Comparison of ENCODE assay signal across 15 cellular contexts in the genomic region with DNA sequence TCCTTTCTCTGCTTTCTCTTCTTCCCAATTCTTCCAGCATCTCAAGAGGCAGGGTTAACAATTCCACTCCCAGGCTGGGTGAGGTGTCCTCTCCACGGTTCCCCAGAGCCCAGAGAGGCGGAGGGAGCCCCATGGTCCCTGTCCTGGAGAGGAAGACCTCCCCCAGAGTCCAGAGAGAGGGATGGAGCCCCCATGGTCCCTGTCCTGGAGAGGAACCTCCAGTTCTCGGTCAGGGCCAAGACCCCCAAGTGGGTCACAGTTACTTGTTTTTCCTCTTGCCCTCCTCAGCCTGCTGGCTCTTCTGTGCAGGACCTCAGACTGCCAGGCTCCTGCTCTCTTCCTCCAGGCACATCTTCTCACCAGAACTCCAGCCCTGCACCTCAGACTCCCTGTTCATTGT.
A peak's percentile ranks its signal among the peaks of the same experiment; 100 is the strongest.
DNase-seq lines count a peak whose midpoint lies in the region; ATAC-seq and TF ChIP-seq lines count a peak whose summit lies in the region.
"Had no signal": no experiment of that assay in that cellular context is flagged by ENCODE, and none has a peak within 500 bp of the region (broad histone marks: within the 10 kb centered on the region; RNA-seq: fewer than 3 reads in every experiment).

No MANE protein-coding gene starts in this region.

- H3K4me3 Mint-ChIP-seq in activated CD8-positive, alpha-beta memory T cell treated with anti-CD3 and anti-CD28 coated beads, Interleukin-2, amount 10 ng/mL, durations not matched to agents 7 days and 5 days = no peak overlapping the region
- no peak overlapping the region for H3K4me3 Mint-ChIP-seq in central memory CD8-positive, alpha-beta T cell

- no peak overlapping the region for H3K4me2 ChIP-seq in trophoblast cell (ENCODE audit: low read length)

- POLR2A ChIA-PET in HEK293T (lab: Yijun Ruan, JAX) = interaction anchor here (1.2 kb wide), 1 partner anchor 177 kb away, joined by 3 read pairs; no protein-coding TSS in a partner anchor

- H3K23ac ChIP-seq in trophoblast cell (ENCODE audit: low read length) = no peak overlapping the region

- peak overlapping the region; percentile 38 for H3K9ac ChIP-seq in NT2/D1 (ENCODE audit: insufficient read length, low read depth)
- H3K9ac ChIP-seq in trophoblast cell (ENCODE audit: low read length) = no peak overlapping the region

- no peak overlapping the region for H3K14ac ChIP-seq in trophoblast cell (ENCODE audit: low read length)

- no peaks in the 10 kb centered on the region for H3K79me2 ChIP-seq in trophoblast cell (ENCODE audit: control insufficient read depth, insufficient read depth, low read length, poor library complexity)

- H3K4me1 Mint-ChIP-seq in activated CD8-positive, alpha-beta memory T cell treated with anti-CD3 and anti-CD28 coated beads, Interleukin-2, amount 10 ng/mL, durations not matched to agents 7 days and 5 days = peaks cover 38% of the 10 kb centered on the region
- peaks cover 41% of the 10 kb centered on the region for H3K4me1 Mint-ChIP-seq in central memory CD8-positive, alpha-beta T cell

- H4K91ac ChIP-seq in trophoblast cell (ENCODE audit: low read depth, low read length) = no peak overlapping the region

- no CpG with 5 or more reads among the region's 3 CpGs for WGBS in trophoblast cell (ENCODE audit: extremely low coverage, insufficient coverage, insufficient read length)

- no peaks in the 10 kb centered on the region for H3K79me1 ChIP-seq in trophoblast cell (ENCODE audit: low read length)

- H3K4me3 ChIP-seq in NT2/D1 (ENCODE audit: insufficient read length, low read depth) (no peak overlapping the region), trophoblast cell (ENCODE audit: low read depth, low read length) (no peak overlapping the region)

- no peak overlapping the region for H2AFZ ChIP-seq in trophoblast cell (ENCODE audit: insufficient read depth, low read length, poor library complexity)

- H2BK120ac ChIP-seq in trophoblast cell (ENCODE audit: insufficient read depth, low read length, poor library complexity) = no peak overlapping the region

- peak overlapping the region; percentile 87 for H3K27ac Mint-ChIP-seq in activated CD8-positive, alpha-beta memory T cell treated with anti-CD3 and anti-CD28 coated beads, Interleukin-2, amount 10 ng/mL, durations not matched to agents 7 days and 5 days
- H3K27ac Mint-ChIP-seq in central memory CD8-positive, alpha-beta T cell (ENCODE audit: low read depth) = peak overlapping the region; percentile 90

- H3K18ac ChIP-seq in trophoblast cell (ENCODE audit: low read length) = no peak overlapping the region

- no peak overlapping the region for H2BK12ac ChIP-seq in trophoblast cell (ENCODE audit: low read length)

- H3K9me3 ChIP-seq in NT2/D1 (ENCODE audit: insufficient read depth, low read length) = no peaks in the 10 kb centered on the region
- no peaks in the 10 kb centered on the region for H3K9me3 ChIP-seq in trophoblast cell (ENCODE audit: insufficient read depth, low read depth, low read length)

- H4K12ac ChIP-seq in trophoblast cell (ENCODE audit: low read depth, low read length) = no peak overlapping the region

- no peaks in the 10 kb centered on the region for H3K9me3 Mint-ChIP-seq in activated CD8-positive, alpha-beta memory T cell treated with anti-CD3 and anti-CD28 coated beads, Interleukin-2, amount 10 ng/mL, durations not matched to agents 7 days and 5 days (ENCODE audit: low read depth)
- no peaks in the 10 kb centered on the region for H3K9me3 Mint-ChIP-seq in central memory CD8-positive, alpha-beta T cell

- peaks cover 19% of the 10 kb centered on the region for H3K36me3 ChIP-seq in NT2/D1 (ENCODE audit: insufficient read depth, insufficient read length, low read length)
- peaks cover 0 to 2% of the 10 kb centered on the region in 2 experiments for H3K36me3 ChIP-seq in trophoblast cell (ENCODE audit: control insufficient read depth in 1 of 2, insufficient read depth in 2 of 2, low read length in 2 of 2)

- peak overlapping the region; percentile 28 for H3K4ac ChIP-seq in trophoblast cell (ENCODE audit: low read depth, low read length)

- H3K27me3 ChIP-seq in NT2/D1 (ENCODE audit: insufficient read depth, insufficient read length) (no peaks in the 10 kb centered on the region), trophoblast cell (ENCODE audit: insufficient read depth, low read length) (no peaks in the 10 kb centered on the region)

- no peak overlapping the region for H2BK5ac ChIP-seq in trophoblast cell (ENCODE audit: low read depth, low read length, poor library complexity)

- CTCF ChIA-PET in activated CD8-positive, alpha-beta memory T cell treated with anti-CD3 and anti-CD28 coated beads, Interleukin-2, amount 10 ng/mL, durations not matched to agents 7 days and 5 days (lab: Charles Lee) = interaction anchor here (1.0 kb wide), 1 partner anchor 9 kb away, joined by 4 read pairs; no protein-coding TSS in a partner anchor
- CTCF ChIA-PET in HEK293T (lab: Yijun Ruan, JAX) = no interaction called here

- peaks cover 2% of the 10 kb centered on the region for H3K36me3 Mint-ChIP-seq in activated CD8-positive, alpha-beta memory T cell treated with anti-CD3 and anti-CD28 coated beads, Interleukin-2, amount 10 ng/mL, durations not matched to agents 7 days and 5 days
- peaks cover 2% of the 10 kb centered on the region for H3K36me3 Mint-ChIP-seq in central memory CD8-positive, alpha-beta T cell (ENCODE audit: insufficient read depth)

- no peak overlapping the region for H2AK5ac ChIP-seq in trophoblast cell (ENCODE audit: low read length)

- H4K8ac ChIP-seq in trophoblast cell (ENCODE audit: low read depth, low read length) = no peak overlapping the region

- no peak overlapping the region for H3K27ac ChIP-seq in trophoblast cell (ENCODE audit: low read depth, low read length)
- H3K27ac ChIP-seq: HL-60, VCaP had no signal

- H3K27me3 Mint-ChIP-seq in activated CD8-positive, alpha-beta memory T cell treated with anti-CD3 and anti-CD28 coated beads, Interleukin-2, amount 10 ng/mL, durations not matched to agents 7 days and 5 days = no peaks in the 10 kb centered on the region
- H3K27me3 Mint-ChIP-seq in central memory CD8-positive, alpha-beta T cell = no peaks in the 10 kb centered on the region

- H3K4me1 ChIP-seq in NT2/D1 (ENCODE audit: insufficient read depth, insufficient read length) (peaks cover 13% of the 10 kb centered on the region), trophoblast cell (ENCODE audit: control insufficient read depth in 1 of 2, insufficient read depth in 2 of 2, low read length in 2 of 2) (peaks cover 11 to 12% of the 10 kb centered on the region in 2 experiments)

- no peak for ATAC-seq in activated CD8-positive, alpha-beta memory T cell treated with anti-CD3 and anti-CD28 coated beads, Interleukin-2, amount 10 ng/mL, durations not matched to agents 7 days and 5 days
- no peak for ATAC-seq in central memory CD8-positive, alpha-beta T cell (replicated peaks; ENCODE audit: extremely low read depth, poor library complexity, severe bottlenecking)
- no peak for ATAC-seq in HG03139 (IDR thresholded peaks at IDR 0.05; ENCODE audit: unreplicated experiment)

- no peak for DNase-seq in activated CD8-positive, alpha-beta memory T cell treated with anti-CD3 and anti-CD28 coated beads, Interleukin-2, amount 10 ng/mL, durations not matched to agents 7 days and 5 days
- DNase-seq in activated CD8-positive, alpha-beta memory T cell treated with anti-CD3 and anti-CD28 coated beads, Interleukin-2, amount 50 U/mL, for 4 hours = no peak
- DNase-seq in NT2/D1 (ENCODE audit: low read depth, low spot score) (no peak), trophoblast cell (no peak), HEK293T (ENCODE audit: extremely low spot score) (no peak), DMS 273 (lab: John Stamatoyannopoulos, UW; ENCODE audit: unreplicated experiment) (no peak)
- no peak for DNase-seq in central memory CD8-positive, alpha-beta T cell (ENCODE audit: low spot score in 2 of 2)
- DNase-seq: COR-L47, hypothalamus, Karpas-422, NCI-H146, NCI-H226 had no signal

TF ChIP-seq in HEK293T, 16 proteins besides CTCF, POLR2A, EP300 and RAD21:
- no peak for TF ChIP-seq FOXA1 (IDR thresholded peaks at IDR 0.05)
- no peak for TF ChIP-seq ARNT (IDR thresholded peaks at IDR 0.05)
- TF ChIP-seq SUZ12 (IDR thresholded peaks at IDR 0.05) = no peak
- no peak for TF ChIP-seq ELF4 (IDR thresholded peaks at IDR 0.05)
- no peak for TF ChIP-seq CTBP1 (IDR thresholded peaks at IDR 0.05; ENCODE audit: borderline replicate concordance)
- no peak for TF ChIP-seq SP1 (IDR thresholded peaks at IDR 0.05)
- TF ChIP-seq NFRKB (IDR thresholded peaks at IDR 0.05) = no peak
- no peak for TF ChIP-seq ZNF384 (IDR thresholded peaks at IDR 0.05)
- TF ChIP-seq, protein P1, sequence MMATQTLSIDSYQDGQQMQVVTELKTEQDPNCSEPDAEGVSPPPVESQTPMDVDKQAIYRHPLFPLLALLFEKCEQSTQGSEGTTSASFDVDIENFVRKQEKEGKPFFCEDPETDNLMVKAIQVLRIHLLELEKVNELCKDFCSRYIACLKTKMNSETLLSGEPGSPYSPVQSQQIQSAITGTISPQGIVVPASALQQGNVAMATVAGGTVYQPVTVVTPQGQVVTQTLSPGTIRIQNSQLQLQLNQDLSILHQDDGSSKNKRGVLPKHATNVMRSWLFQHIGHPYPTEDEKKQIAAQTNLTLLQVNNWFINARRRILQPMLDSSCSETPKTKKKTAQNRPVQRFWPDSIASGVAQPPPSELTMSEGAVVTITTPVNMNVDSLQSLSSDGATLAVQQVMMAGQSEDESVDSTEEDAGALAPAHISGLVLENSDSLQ (IDR thresholded peaks at IDR 0.05) = no peak
- TF ChIP-seq LEF1 (IDR thresholded peaks at IDR 0.05; ENCODE audit: borderline replicate concordance) = no peak
TF ChIP-seq in HEK293T: peak in this region for 0.
